22 cellular contexts compared by ENCODE assay signal in the genomic region with DNA sequence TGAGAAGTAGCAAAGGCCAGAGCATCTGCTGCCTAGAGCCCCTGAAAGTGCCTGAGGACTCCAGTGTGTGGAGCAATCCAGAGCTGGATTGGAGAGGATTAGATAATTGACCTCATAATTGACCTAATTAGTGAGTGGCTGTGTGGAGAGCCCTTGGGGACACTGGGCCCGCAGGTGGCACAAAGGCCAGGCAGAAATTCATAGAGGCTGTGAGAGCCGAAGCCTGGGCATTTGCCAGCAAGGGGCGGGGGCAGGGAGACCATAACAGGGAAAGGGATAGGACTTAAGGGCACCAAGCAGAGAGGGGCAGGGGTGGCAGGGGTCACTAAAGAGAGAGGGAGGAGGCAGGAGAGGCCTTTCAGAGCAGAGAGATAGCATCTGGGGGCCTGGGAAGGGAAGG.
"Had no signal": no experiment of that assay in that cellular context is flagged by ENCODE, and none has a peak within 500 bp of the region (broad histone marks: within the 10 kb centered on the region; RNA-seq: fewer than 3 reads in every experiment).

No MANE protein-coding gene starts in this region.

- DNase-seq: effector memory CD8-positive, alpha-beta T cell; erythroblast; esophagus squamous epithelium; foreskin melanocyte; glutamatergic neuron; heart right ventricle; hippocampal formation; left cardiac atrium; left lung; mesenchymal stem cell; mucosa of descending colon; naive B cell; nucleus accumbens; psoas muscle; right cardiac atrium; sigmoid colon; stimulated activated CD4-positive, alpha-beta T cell treated with anti-CD3 and anti-CD28 coated beads, Interleukin-2, amount 100 ng/mL, for 24 hours; stimulated activated CD4-positive, alpha-beta T cell treated with anti-CD3 and anti-CD28 coated beads, Interleukin-4, amount 100 ng/mL, for 24 hours; stimulated activated naive CD4-positive, alpha-beta T cell treated with Interleukin-2 at 50 U/mL for 16 hours; stomach; thyroid gland; trophoblast cell had no signal
